In genomic region chr5:179678238-179679013, GRCh38 we compare ENCODE assay signal across 1 cellular context.
A peak's percentile ranks its signal among the peaks of the same experiment; 100 is the strongest.
TF ChIP-seq lines count a peak whose summit lies in the region.

No MANE protein-coding gene starts in this region.

TF ChIP-seq in K562, 482 proteins besides CTCF, POLR2A, EP300 and RAD21 (continued from another document and continues in another):
- TF ChIP-seq, protein P1, sequence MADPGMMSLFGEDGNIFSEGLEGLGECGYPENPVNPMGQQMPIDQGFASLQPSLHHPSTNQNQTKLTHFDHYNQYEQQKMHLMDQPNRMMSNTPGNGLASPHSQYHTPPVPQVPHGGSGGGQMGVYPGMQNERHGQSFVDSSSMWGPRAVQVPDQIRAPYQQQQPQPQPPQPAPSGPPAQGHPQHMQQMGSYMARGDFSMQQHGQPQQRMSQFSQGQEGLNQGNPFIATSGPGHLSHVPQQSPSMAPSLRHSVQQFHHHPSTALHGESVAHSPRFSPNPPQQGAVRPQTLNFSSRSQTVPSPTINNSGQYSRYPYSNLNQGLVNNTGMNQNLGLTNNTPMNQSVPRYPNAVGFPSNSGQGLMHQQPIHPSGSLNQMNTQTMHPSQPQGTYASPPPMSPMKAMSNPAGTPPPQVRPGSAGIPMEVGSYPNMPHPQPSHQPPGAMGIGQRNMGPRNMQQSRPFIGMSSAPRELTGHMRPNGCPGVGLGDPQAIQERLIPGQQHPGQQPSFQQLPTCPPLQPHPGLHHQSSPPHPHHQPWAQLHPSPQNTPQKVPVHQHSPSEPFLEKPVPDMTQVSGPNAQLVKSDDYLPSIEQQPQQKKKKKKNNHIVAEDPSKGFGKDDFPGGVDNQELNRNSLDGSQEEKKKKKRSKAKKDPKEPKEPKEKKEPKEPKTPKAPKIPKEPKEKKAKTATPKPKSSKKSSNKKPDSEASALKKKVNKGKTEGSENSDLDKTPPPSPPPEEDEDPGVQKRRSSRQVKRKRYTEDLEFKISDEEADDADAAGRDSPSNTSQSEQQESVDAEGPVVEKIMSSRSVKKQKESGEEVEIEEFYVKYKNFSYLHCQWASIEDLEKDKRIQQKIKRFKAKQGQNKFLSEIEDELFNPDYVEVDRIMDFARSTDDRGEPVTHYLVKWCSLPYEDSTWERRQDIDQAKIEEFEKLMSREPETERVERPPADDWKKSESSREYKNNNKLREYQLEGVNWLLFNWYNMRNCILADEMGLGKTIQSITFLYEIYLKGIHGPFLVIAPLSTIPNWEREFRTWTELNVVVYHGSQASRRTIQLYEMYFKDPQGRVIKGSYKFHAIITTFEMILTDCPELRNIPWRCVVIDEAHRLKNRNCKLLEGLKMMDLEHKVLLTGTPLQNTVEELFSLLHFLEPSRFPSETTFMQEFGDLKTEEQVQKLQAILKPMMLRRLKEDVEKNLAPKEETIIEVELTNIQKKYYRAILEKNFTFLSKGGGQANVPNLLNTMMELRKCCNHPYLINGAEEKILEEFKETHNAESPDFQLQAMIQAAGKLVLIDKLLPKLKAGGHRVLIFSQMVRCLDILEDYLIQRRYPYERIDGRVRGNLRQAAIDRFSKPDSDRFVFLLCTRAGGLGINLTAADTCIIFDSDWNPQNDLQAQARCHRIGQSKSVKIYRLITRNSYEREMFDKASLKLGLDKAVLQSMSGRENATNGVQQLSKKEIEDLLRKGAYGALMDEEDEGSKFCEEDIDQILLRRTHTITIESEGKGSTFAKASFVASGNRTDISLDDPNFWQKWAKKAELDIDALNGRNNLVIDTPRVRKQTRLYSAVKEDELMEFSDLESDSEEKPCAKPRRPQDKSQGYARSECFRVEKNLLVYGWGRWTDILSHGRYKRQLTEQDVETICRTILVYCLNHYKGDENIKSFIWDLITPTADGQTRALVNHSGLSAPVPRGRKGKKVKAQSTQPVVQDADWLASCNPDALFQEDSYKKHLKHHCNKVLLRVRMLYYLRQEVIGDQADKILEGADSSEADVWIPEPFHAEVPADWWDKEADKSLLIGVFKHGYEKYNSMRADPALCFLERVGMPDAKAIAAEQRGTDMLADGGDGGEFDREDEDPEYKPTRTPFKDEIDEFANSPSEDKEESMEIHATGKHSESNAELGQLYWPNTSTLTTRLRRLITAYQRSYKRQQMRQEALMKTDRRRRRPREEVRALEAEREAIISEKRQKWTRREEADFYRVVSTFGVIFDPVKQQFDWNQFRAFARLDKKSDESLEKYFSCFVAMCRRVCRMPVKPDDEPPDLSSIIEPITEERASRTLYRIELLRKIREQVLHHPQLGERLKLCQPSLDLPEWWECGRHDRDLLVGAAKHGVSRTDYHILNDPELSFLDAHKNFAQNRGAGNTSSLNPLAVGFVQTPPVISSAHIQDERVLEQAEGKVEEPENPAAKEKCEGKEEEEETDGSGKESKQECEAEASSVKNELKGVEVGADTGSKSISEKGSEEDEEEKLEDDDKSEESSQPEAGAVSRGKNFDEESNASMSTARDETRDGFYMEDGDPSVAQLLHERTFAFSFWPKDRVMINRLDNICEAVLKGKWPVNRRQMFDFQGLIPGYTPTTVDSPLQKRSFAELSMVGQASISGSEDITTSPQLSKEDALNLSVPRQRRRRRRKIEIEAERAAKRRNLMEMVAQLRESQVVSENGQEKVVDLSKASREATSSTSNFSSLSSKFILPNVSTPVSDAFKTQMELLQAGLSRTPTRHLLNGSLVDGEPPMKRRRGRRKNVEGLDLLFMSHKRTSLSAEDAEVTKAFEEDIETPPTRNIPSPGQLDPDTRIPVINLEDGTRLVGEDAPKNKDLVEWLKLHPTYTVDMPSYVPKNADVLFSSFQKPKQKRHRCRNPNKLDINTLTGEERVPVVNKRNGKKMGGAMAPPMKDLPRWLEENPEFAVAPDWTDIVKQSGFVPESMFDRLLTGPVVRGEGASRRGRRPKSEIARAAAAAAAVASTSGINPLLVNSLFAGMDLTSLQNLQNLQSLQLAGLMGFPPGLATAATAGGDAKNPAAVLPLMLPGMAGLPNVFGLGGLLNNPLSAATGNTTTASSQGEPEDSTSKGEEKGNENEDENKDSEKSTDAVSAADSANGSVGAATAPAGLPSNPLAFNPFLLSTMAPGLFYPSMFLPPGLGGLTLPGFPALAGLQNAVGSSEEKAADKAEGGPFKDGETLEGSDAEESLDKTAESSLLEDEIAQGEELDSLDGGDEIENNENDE (IDR thresholded peaks at IDR 0.05; ENCODE audit: low read depth, low read length): no peak
- TF ChIP-seq ATF3 (IDR thresholded peaks at IDR 0.05) (peak; percentile 98), ATF3 (CRISPR knock-in tag; conservative IDR thresholded peaks at IDR 0.05) (peak; percentile 93), ZNF609 (CRISPR knock-in tag; IDR thresholded peaks at IDR 0.05; ENCODE audit: borderline replicate concordance) (0 out of 2 replicates have a peak, but pooled peaks have one; percentile 50), EP400 (IDR thresholded peaks at IDR 0.05) (peak; percentile 91), PHF20 (IDR thresholded peaks at IDR 0.05; ENCODE audit: partially characterized antibody) (peak; percentile 82), SIN3B (IDR thresholded peaks at IDR 0.05; ENCODE audit: low read depth) (peak; percentile 65; the same call in 1 of the 2 replicates), ZBTB2 (IDR thresholded peaks at IDR 0.05) (peak; percentile 98), NR2C1 (IDR thresholded peaks at IDR 0.05) (no peak), NR2C1 (tag; IDR thresholded peaks at IDR 0.05) (no peak), ATF7 (IDR thresholded peaks at IDR 0.05) (peak; percentile 97), EHMT2 (IDR thresholded peaks at IDR 0.05) (no peak), JUNB (CRISPR knock-in tag; conservative IDR thresholded peaks at IDR 0.05) (peak; percentile 38; the same call in 1 of the 2 replicates), E2F8 (IDR thresholded peaks at IDR 0.05; ENCODE audit: low read depth, partially characterized antibody) (peak; percentile 64), GTF2F1 (IDR thresholded peaks at IDR 0.05; ENCODE audit: low read depth, low read length) (no peak), GABPB2 (CRISPR knock-in tag; conservative IDR thresholded peaks at IDR 0.05) (0 out of 2 replicates have a peak, but pooled peaks have one; percentile 47), NR4A1 (CRISPR knock-in tag; IDR thresholded peaks at IDR 0.05) (0 out of 2 replicates have a peak, but pooled peaks have one; percentile 29), NR4A1 (tag; IDR thresholded peaks at IDR 0.05) (peak; percentile 73; the same call in 1 of the 2 replicates), SP1 (CRISPR knock-in tag; IDR thresholded peaks at IDR 0.05) (peak; percentile 77), U2AF1 (optimal IDR thresholded peaks at IDR 0.05; ENCODE audit: low read depth, low read length) (no peak), ZNF274 (IDR thresholded peaks at IDR 0.05; ENCODE audit: borderline replicate concordance, low read depth, low read length) (peak; percentile 31; the same call in 1 of the 2 replicates), THRAP3 (IDR thresholded peaks at IDR 0.05; ENCODE audit: borderline replicate concordance) (no peak), ZBTB1 (CRISPR knock-in tag; IDR thresholded peaks at IDR 0.05; ENCODE audit: borderline replicate concordance, low read depth) (peak; percentile 19; the same call in 1 of the 2 replicates)
- TF ChIP-seq, protein P2, sequence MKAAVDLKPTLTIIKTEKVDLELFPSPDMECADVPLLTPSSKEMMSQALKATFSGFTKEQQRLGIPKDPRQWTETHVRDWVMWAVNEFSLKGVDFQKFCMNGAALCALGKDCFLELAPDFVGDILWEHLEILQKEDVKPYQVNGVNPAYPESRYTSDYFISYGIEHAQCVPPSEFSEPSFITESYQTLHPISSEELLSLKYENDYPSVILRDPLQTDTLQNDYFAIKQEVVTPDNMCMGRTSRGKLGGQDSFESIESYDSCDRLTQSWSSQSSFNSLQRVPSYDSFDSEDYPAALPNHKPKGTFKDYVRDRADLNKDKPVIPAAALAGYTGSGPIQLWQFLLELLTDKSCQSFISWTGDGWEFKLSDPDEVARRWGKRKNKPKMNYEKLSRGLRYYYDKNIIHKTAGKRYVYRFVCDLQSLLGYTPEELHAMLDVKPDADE (conservative IDR thresholded peaks at IDR 0.05; ENCODE audit: control insufficient read depth, low read depth, low read length): no peak
- TF ChIP-seq, protein P3, sequence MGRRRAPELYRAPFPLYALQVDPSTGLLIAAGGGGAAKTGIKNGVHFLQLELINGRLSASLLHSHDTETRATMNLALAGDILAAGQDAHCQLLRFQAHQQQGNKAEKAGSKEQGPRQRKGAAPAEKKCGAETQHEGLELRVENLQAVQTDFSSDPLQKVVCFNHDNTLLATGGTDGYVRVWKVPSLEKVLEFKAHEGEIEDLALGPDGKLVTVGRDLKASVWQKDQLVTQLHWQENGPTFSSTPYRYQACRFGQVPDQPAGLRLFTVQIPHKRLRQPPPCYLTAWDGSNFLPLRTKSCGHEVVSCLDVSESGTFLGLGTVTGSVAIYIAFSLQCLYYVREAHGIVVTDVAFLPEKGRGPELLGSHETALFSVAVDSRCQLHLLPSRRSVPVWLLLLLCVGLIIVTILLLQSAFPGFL (CRISPR knock-in tag; IDR thresholded peaks at IDR 0.05): no peak
- TF ChIP-seq, protein P4, sequence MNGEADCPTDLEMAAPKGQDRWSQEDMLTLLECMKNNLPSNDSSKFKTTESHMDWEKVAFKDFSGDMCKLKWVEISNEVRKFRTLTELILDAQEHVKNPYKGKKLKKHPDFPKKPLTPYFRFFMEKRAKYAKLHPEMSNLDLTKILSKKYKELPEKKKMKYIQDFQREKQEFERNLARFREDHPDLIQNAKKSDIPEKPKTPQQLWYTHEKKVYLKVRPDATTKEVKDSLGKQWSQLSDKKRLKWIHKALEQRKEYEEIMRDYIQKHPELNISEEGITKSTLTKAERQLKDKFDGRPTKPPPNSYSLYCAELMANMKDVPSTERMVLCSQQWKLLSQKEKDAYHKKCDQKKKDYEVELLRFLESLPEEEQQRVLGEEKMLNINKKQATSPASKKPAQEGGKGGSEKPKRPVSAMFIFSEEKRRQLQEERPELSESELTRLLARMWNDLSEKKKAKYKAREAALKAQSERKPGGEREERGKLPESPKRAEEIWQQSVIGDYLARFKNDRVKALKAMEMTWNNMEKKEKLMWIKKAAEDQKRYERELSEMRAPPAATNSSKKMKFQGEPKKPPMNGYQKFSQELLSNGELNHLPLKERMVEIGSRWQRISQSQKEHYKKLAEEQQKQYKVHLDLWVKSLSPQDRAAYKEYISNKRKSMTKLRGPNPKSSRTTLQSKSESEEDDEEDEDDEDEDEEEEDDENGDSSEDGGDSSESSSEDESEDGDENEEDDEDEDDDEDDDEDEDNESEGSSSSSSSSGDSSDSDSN (IDR thresholded peaks at IDR 0.05; ENCODE audit: borderline replicate concordance in 1 of 2, low read depth in 2 of 2, low read length in 2 of 2): 0 out of 4 replicates have a peak, but pooled peaks of 1 of the 2 experiments have one; percentile 68
